In genomic region chr16:70598937-70599503, GRCh38 we compare ENCODE assay signal across 27 cellular contexts. TPM values are rescaled to one million over a fixed set of nuclear protein-coding genes. Genes with fewer than 3 reads are reported as not detected.
"Had no signal": no experiment of that assay in that cellular context is flagged by ENCODE, and none has a peak within 500 bp of the region (broad histone marks: within the 10 kb centered on the region; RNA-seq: fewer than 3 reads in every experiment).

No MANE protein-coding gene starts in this region.

- H3K36me3 ChIP-seq: breast epithelium, heart left ventricle, right atrium auricular region, upper lobe of right lung had no signal

- H3K9me3 ChIP-seq: breast epithelium, right atrium auricular region, upper lobe of right lung had no signal

- H3K27ac ChIP-seq: foreskin keratinocyte, heart left ventricle, right atrium auricular region, upper lobe of right lung had no signal

- H3K27me3 Mint-ChIP-seq: activated T-cell treated with anti-CD3 and anti-CD28 coated beads, Interleukin-2, amount 50 U/mL, for 24 hours; stimulated activated naive CD8-positive, alpha-beta T cell treated with anti-CD3 and anti-CD28 coated beads, Interleukin-15, Interleukin-2, amounts not matched to agents 100 ng/mL and 50 ng/mL, for 24 hours had no signal

- H3K27me3 ChIP-seq: breast epithelium, heart left ventricle, right atrium auricular region, upper lobe of right lung had no signal

- ATAC-seq: esophagus mucosa; foreskin keratinocyte; heart left ventricle; left ventricle myocardium superior; naive thymus-derived CD4-positive, alpha-beta T cell; SK-N-SH treated with all-trans-retinoic acid at 6 μM for 48 hours; T-helper 17 cell; upper lobe of right lung had no signal

- H3K36me3 Mint-ChIP-seq: naive thymus-derived CD4-positive, alpha-beta T cell had no signal

- H3K4me1 Mint-ChIP-seq: activated CD4-positive, alpha-beta memory T cell treated with anti-CD3 and anti-CD28 coated beads, Interleukin-2, amount 10 ng/mL, durations not matched to agents 7 days and 5 days; activated CD4-positive, alpha-beta T cell treated with anti-CD3 and anti-CD28 coated beads, Interleukin-2, amount 10 ng/mL, durations not matched to agents 24 days and 14 days; central memory CD8-positive, alpha-beta T cell; endodermal cell; naive thymus-derived CD4-positive, alpha-beta T cell; neural crest cell had no signal

- H3K4me3 Mint-ChIP-seq: activated CD4-positive, alpha-beta memory T cell treated with anti-CD3 and anti-CD28 coated beads, Interleukin-2, amount 10 ng/mL, durations not matched to agents 7 days and 5 days; activated CD4-positive, alpha-beta T cell treated with anti-CD3 and anti-CD28 coated beads, Interleukin-2, amount 10 ng/mL, durations not matched to agents 24 days and 14 days; activated T-cell treated with anti-CD3 and anti-CD28 coated beads, Interleukin-2, amount 50 U/mL, for 24 hours; central memory CD8-positive, alpha-beta T cell; dendritic cell treated with granulocyte-macrophage colony-stimulating factor and Interleukin-4, amounts not matched to agents 40 ng/mL and 50 ng/mL, for 4 days; endodermal cell; naive thymus-derived CD4-positive, alpha-beta T cell; neural crest cell; stimulated activated naive CD8-positive, alpha-beta T cell treated with anti-CD3 and anti-CD28 coated beads, Interleukin-15, Interleukin-2, amounts not matched to agents 100 ng/mL and 50 ng/mL, for 24 hours; T-helper 17 cell had no signal

- H3K9me3 Mint-ChIP-seq: activated CD4-positive, alpha-beta memory T cell treated with anti-CD3 and anti-CD28 coated beads, Interleukin-2, amount 10 ng/mL, durations not matched to agents 7 days and 5 days; activated CD4-positive, alpha-beta T cell treated with anti-CD3 and anti-CD28 coated beads, Interleukin-2, amount 10 ng/mL, durations not matched to agents 24 days and 14 days; activated T-cell treated with anti-CD3 and anti-CD28 coated beads, Interleukin-2, amount 50 U/mL, for 24 hours; central memory CD8-positive, alpha-beta T cell; dendritic cell treated with granulocyte-macrophage colony-stimulating factor and Interleukin-4, amounts not matched to agents 40 ng/mL and 50 ng/mL, for 4 days; endodermal cell; neural crest cell; stimulated activated naive CD8-positive, alpha-beta T cell treated with anti-CD3 and anti-CD28 coated beads, Interleukin-15, Interleukin-2, amounts not matched to agents 100 ng/mL and 50 ng/mL, for 24 hours had no signal

- DNase-seq: activated CD4-positive, alpha-beta memory T cell treated with anti-CD3 and anti-CD28 coated beads, Interleukin-2, amount 10 ng/mL, durations not matched to agents 7 days and 5 days; activated CD4-positive, alpha-beta T cell treated with anti-CD3 and anti-CD28 coated beads, Interleukin-2, amount 10 ng/mL, durations not matched to agents 24 days and 14 days; activated CD4-positive, CD25-positive, alpha-beta regulatory T cell treated with anti-CD3 and anti-CD28 coated beads, Interleukin-2, amount 50 U/mL, for 72 hours; activated CD8-positive, alpha-beta memory T cell treated with anti-CD3 and anti-CD28 coated beads, Interleukin-2, amount 50 U/mL, for 48 hours; activated gamma-delta T cell; activated naive CD4-positive, alpha-beta T cell treated with anti-CD3 and anti-CD28 coated beads, Interleukin-2, amount 50 U/mL, for 16 hours; activated T-cell treated with anti-CD3 and anti-CD28 coated beads, Interleukin-2, amount 50 U/mL, for 24 hours; endodermal cell; foreskin keratinocyte; hypothalamus; left ventricle myocardium superior; midbrain; naive thymus-derived CD4-positive, alpha-beta T cell; nucleus accumbens; stimulated activated CD4-positive, alpha-beta T cell treated with anti-CD3 and anti-CD28 coated beads, Interleukin-4, amount 100 ng/mL, for 1 hour; T-helper 17 cell; T1000; upper lobe of right lung had no signal

- H3K4me3 ChIP-seq: breast epithelium, heart left ventricle, right atrium auricular region, upper lobe of right lung had no signal

- H3K27ac Mint-ChIP-seq: activated CD4-positive, alpha-beta memory T cell treated with anti-CD3 and anti-CD28 coated beads, Interleukin-2, amount 10 ng/mL, durations not matched to agents 7 days and 5 days; activated CD4-positive, alpha-beta T cell treated with anti-CD3 and anti-CD28 coated beads, Interleukin-2, amount 10 ng/mL, durations not matched to agents 24 days and 14 days; activated T-cell treated with anti-CD3 and anti-CD28 coated beads, Interleukin-2, amount 50 U/mL, for 24 hours; dendritic cell treated with granulocyte-macrophage colony-stimulating factor and Interleukin-4, amounts not matched to agents 40 ng/mL and 50 ng/mL, for 4 days; endodermal cell; naive thymus-derived CD4-positive, alpha-beta T cell; stimulated activated naive CD8-positive, alpha-beta T cell treated with anti-CD3 and anti-CD28 coated beads, Interleukin-15, Interleukin-2, amounts not matched to agents 100 ng/mL and 50 ng/mL, for 24 hours had no signal

- H3K4me1 ChIP-seq: foreskin keratinocyte had no signal

RNA-seq across cellular contexts. Expression of gene IL34, which starts 47.3 kb away (rescaled TPM):
- total RNA-seq: activated CD4-positive, alpha-beta memory T cell treated with anti-CD3 and anti-CD28 coated beads, Interleukin-2, amount 10 ng/mL, durations not matched to agents 7 days and 5 days had no signal
- polyA plus RNA-seq: naive thymus-derived CD4-positive, alpha-beta T cell had no signal
